14 cellular contexts compared by ENCODE assay signal in the genomic region with DNA sequence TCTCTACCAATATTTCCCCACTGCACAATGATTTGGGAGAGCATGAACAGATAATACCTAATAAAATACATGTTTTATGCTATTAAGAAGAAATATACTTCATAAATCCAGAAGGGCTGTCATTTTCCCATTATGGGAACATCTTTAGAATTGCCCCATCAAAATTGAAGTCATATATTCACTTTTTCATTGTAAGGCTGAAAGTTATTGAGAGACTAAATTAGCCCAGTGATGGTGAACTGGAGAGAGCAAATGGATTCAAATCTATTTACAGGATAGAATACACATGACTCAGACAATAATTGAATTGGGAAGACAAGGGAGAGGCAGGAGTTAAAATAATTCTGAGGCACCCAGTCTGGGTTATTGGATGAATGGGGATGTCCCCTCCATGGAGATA.
A peak's percentile ranks its signal among the peaks of the same experiment; 100 is the strongest.
DNase-seq lines count a peak whose midpoint lies in the region; ATAC-seq and TF ChIP-seq lines count a peak whose summit lies in the region.
"Had no signal": no experiment of that assay in that cellular context is flagged by ENCODE, and none has a peak within 500 bp of the region (broad histone marks: within the 10 kb centered on the region; RNA-seq: fewer than 3 reads in every experiment).

No MANE protein-coding gene starts in this region.

- TF ChIP-seq CTCF in CD4-positive, alpha-beta T cell (IDR thresholded peaks at IDR 0.05), result no peak

- no peaks in the 10 kb centered on the region for H3K27me3 ChIP-seq in CD4-positive, alpha-beta T cell (ENCODE audit: control insufficient read depth, insufficient read depth, low read length)

- H3K27ac ChIP-seq in CD4-positive, alpha-beta T cell (ENCODE audit: low read depth, low read length), result no peak overlapping the region

- no peaks in the 10 kb centered on the region for H3K27me3 Mint-ChIP-seq in activated naive CD4-positive, alpha-beta T cell treated with anti-CD3 and anti-CD28 coated beads, Interleukin-2, amount 50 U/mL, for 24 hours
- no peaks in the 10 kb centered on the region for H3K27me3 Mint-ChIP-seq in activated naive CD4-positive, alpha-beta T cell treated with anti-CD3 and anti-CD28 coated beads for 36 hours (ENCODE audit: low read depth)
- no peaks in the 10 kb centered on the region for H3K27me3 Mint-ChIP-seq in CD4-positive, alpha-beta T cell

- intact Hi-C loops in activated naive CD4-positive, alpha-beta T cell treated with anti-CD3 and anti-CD28 coated beads for 36 hours (cut with micrococcal nuclease), result no loop called here
- intact Hi-C loops in CD4-positive, alpha-beta T cell (cut with DNase I, micrococcal nuclease), result loop anchor here in 1 of 2 experiments (5.0 kb wide), 1 partner anchor 77 kb away; the partner anchor contains the start of gene TTC39C

- no peak overlapping the region for H3K4me3 Mint-ChIP-seq in activated naive CD4-positive, alpha-beta T cell treated with anti-CD3 and anti-CD28 coated beads, Interleukin-2, amount 50 U/mL, for 24 hours
- H3K4me3 Mint-ChIP-seq in activated naive CD4-positive, alpha-beta T cell treated with anti-CD3 and anti-CD28 coated beads for 36 hours, result no peak overlapping the region
- H3K4me3 Mint-ChIP-seq in CD4-positive, alpha-beta T cell, result no peak overlapping the region
- H3K4me3 Mint-ChIP-seq: CD8-positive, alpha-beta T cell had no signal

- no peaks in the 10 kb centered on the region for H3K9me3 ChIP-seq in CD4-positive, alpha-beta T cell (ENCODE audit: control insufficient read depth, low read length)
- H3K9me3 ChIP-seq: HAP-1 had no signal

- DNase-seq in activated naive CD4-positive, alpha-beta T cell treated with anti-CD3 and anti-CD28 coated beads for 36 hours, result no peak
- no peak for DNase-seq in CD4-positive, alpha-beta T cell
- DNase-seq in DMS53 treated with DMSO at 0.1 percent for 48 hours (lab: John Stamatoyannopoulos, UW; ENCODE audit: unreplicated experiment) (no peak), NCI-H774 (lab: John Stamatoyannopoulos, UW) (no peak)
- DNase-seq: ACHN; C1 segment of cervical spinal cord; CD8-positive, alpha-beta T cell; COR-L47; IMR-90; KBM-7 had no signal

- POLR2A ChIA-PET in CD4-positive, alpha-beta T cell (lab: Charles Lee), result no interaction called here

- H3K4me1 Mint-ChIP-seq in activated naive CD4-positive, alpha-beta T cell treated with anti-CD3 and anti-CD28 coated beads, Interleukin-2, amount 50 U/mL, for 24 hours, result peaks cover 60% of the 10 kb centered on the region
- peaks cover 45% of the 10 kb centered on the region for H3K4me1 Mint-ChIP-seq in activated naive CD4-positive, alpha-beta T cell treated with anti-CD3 and anti-CD28 coated beads for 36 hours (ENCODE audit: low read depth)
- H3K4me1 Mint-ChIP-seq in CD4-positive, alpha-beta T cell (ENCODE audit: low read depth), result peaks cover 60% of the 10 kb centered on the region

- CTCF ChIA-PET in activated naive CD4-positive, alpha-beta T cell treated with anti-CD3 and anti-CD28 coated beads for 36 hours (lab: Charles Lee), result interaction anchor here (0.6 to 1.3 kb wide), 2 partner anchors 16 to 150 kb away, joined by 3 to 7 read pairs; no protein-coding TSS in a partner anchor
- CTCF ChIA-PET in CD4-positive, alpha-beta T cell (lab: Charles Lee), result interaction anchor here (2.1 kb wide), 1 partner anchor 16 kb away, joined by 6 read pairs; no protein-coding TSS in a partner anchor

- H3K9me3 Mint-ChIP-seq in activated naive CD4-positive, alpha-beta T cell treated with anti-CD3 and anti-CD28 coated beads, Interleukin-2, amount 50 U/mL, for 24 hours, result no peaks in the 10 kb centered on the region
- no peaks in the 10 kb centered on the region for H3K9me3 Mint-ChIP-seq in activated naive CD4-positive, alpha-beta T cell treated with anti-CD3 and anti-CD28 coated beads for 36 hours
- no peaks in the 10 kb centered on the region for H3K9me3 Mint-ChIP-seq in CD4-positive, alpha-beta T cell
- H3K9me3 Mint-ChIP-seq: CD8-positive, alpha-beta T cell had no signal

- no peak for ATAC-seq in CD4-positive, alpha-beta T cell (ENCODE audit: poor library complexity)
- ATAC-seq in SK-N-SH treated with all-trans-retinoic acid at 6 μM for 48 hours (peak; percentile 70), GM19328 (IDR thresholded peaks at IDR 0.05; ENCODE audit: unreplicated experiment) (no peak)

- H3K36me3 Mint-ChIP-seq in activated naive CD4-positive, alpha-beta T cell treated with anti-CD3 and anti-CD28 coated beads, Interleukin-2, amount 50 U/mL, for 24 hours, result no peaks in the 10 kb centered on the region
- no peaks in the 10 kb centered on the region for H3K36me3 Mint-ChIP-seq in activated naive CD4-positive, alpha-beta T cell treated with anti-CD3 and anti-CD28 coated beads for 36 hours (ENCODE audit: low read depth)
- H3K36me3 Mint-ChIP-seq in CD4-positive, alpha-beta T cell (ENCODE audit: low read depth), result no peaks in the 10 kb centered on the region
- H3K36me3 Mint-ChIP-seq: CD8-positive, alpha-beta T cell had no signal

- H3K27ac Mint-ChIP-seq in activated naive CD4-positive, alpha-beta T cell treated with anti-CD3 and anti-CD28 coated beads, Interleukin-2, amount 50 U/mL, for 24 hours, result peak overlapping the region; percentile 11
- no peak overlapping the region for H3K27ac Mint-ChIP-seq in activated naive CD4-positive, alpha-beta T cell treated with anti-CD3 and anti-CD28 coated beads for 36 hours
- H3K27ac Mint-ChIP-seq in CD4-positive, alpha-beta T cell, result peak overlapping the region; percentile 39

TF ChIP-seq in SK-N-SH treated with all-trans-retinoic acid at 6 μM for 48 hours, 23 proteins besides CTCF, POLR2A, EP300 and RAD21 (continues in another document):
- no peak for TF ChIP-seq TOX (CRISPR knock-in tag; IDR thresholded peaks at IDR 0.05; ENCODE audit: borderline replicate concordance)
- peak; percentile 100 for TF ChIP-seq ISL1 (CRISPR knock-in tag; IDR thresholded peaks at IDR 0.05)
- no peak; the same call in 1 of the 2 replicates for TF ChIP-seq ZNF8 (CRISPR knock-in tag; IDR thresholded peaks at IDR 0.05)
- TF ChIP-seq SNAI2 (CRISPR knock-in tag; IDR thresholded peaks at IDR 0.05), result no peak
- TF ChIP-seq, protein P1, sequence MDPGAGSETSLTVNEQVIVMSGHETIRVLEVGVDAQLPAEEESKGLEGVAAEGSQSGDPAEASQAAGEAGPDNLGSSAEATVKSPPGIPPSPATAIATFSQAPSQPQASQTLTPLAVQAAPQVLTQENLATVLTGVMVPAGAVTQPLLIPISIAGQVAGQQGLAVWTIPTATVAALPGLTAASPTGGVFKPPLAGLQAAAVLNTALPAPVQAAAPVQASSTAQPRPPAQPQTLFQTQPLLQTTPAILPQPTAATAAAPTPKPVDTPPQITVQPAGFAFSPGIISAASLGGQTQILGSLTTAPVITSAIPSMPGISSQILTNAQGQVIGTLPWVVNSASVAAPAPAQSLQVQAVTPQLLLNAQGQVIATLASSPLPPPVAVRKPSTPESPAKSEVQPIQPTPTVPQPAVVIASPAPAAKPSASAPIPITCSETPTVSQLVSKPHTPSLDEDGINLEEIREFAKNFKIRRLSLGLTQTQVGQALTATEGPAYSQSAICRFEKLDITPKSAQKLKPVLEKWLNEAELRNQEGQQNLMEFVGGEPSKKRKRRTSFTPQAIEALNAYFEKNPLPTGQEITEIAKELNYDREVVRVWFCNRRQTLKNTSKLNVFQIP (CRISPR knock-in tag; IDR thresholded peaks at IDR 0.05; ENCODE audit: borderline replicate concordance, low read depth), result peak; percentile 96; the same call in 1 of the 2 replicates
- peak; percentile 96 for TF ChIP-seq PATZ1 (CRISPR knock-in tag; IDR thresholded peaks at IDR 0.05; ENCODE audit: borderline replicate concordance)
- TF ChIP-seq, protein P2, sequence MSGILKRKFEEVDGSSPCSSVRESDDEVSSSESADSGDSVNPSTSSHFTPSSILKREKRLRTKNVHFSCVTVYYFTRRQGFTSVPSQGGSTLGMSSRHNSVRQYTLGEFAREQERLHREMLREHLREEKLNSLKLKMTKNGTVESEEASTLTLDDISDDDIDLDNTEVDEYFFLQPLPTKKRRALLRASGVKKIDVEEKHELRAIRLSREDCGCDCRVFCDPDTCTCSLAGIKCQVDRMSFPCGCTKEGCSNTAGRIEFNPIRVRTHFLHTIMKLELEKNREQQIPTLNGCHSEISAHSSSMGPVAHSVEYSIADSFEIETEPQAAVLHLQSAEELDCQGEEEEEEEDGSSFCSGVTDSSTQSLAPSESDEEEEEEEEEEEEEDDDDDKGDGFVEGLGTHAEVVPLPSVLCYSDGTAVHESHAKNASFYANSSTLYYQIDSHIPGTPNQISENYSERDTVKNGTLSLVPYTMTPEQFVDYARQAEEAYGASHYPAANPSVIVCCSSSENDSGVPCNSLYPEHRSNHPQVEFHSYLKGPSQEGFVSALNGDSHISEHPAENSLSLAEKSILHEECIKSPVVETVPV (CRISPR knock-in tag; IDR thresholded peaks at IDR 0.05), result peak; percentile 65; the same call in 1 of the 2 replicates
- no peak for TF ChIP-seq CSDC2 (CRISPR knock-in tag; IDR thresholded peaks at IDR 0.05)
- peak; percentile 93 for TF ChIP-seq CREB5 (CRISPR knock-in tag; IDR thresholded peaks at IDR 0.05; ENCODE audit: low read depth)
- TF ChIP-seq ARNTL (CRISPR knock-in tag; IDR thresholded peaks at IDR 0.05; ENCODE audit: borderline replicate concordance, low read depth), result no peak
- TF ChIP-seq ESRRG (CRISPR knock-in tag; IDR thresholded peaks at IDR 0.05), result peak; percentile 73
